ENCODE assay signal across 1 cellular context in genomic region chr13:54912367-54912766, GRCh38.
A peak's percentile ranks its signal among the peaks of the same experiment; 100 is the strongest.
TF ChIP-seq lines count a peak whose summit lies in the region.

No MANE protein-coding gene starts in this region.

TF ChIP-seq in HepG2, 621 proteins besides CTCF, POLR2A, EP300 and RAD21 (continued from another document):
- no peak for TF ChIP-seq ZNF18 (CRISPR knock-in tag; IDR thresholded peaks at IDR 0.05; ENCODE audit: insufficient replicate concordance)
- TF ChIP-seq MAFF (IDR thresholded peaks at IDR 0.05; ENCODE audit: low read depth, low read length): peak; percentile 54
- TF ChIP-seq MAFK (conservative IDR thresholded peaks at IDR 0.05 in 1 of 2, IDR thresholded peaks at IDR 0.05 in 1 of 2; ENCODE audit: low read length in 2 of 2): peak; percentile 22 to 73; a peak in 3 of 4 replicates
- TF ChIP-seq ZNF576 (CRISPR knock-in tag; IDR thresholded peaks at IDR 0.05): no peak
